Comparison of ENCODE assay signal across 1 cellular context in genomic region chr10:110571093-110571743, GRCh38.
TF ChIP-seq lines count a peak whose summit lies in the region.

No MANE protein-coding gene starts in this region.

TF ChIP-seq in HepG2, 621 proteins besides CTCF, POLR2A, EP300 and RAD21 (continued from another document):
- TF ChIP-seq, protein P1, sequence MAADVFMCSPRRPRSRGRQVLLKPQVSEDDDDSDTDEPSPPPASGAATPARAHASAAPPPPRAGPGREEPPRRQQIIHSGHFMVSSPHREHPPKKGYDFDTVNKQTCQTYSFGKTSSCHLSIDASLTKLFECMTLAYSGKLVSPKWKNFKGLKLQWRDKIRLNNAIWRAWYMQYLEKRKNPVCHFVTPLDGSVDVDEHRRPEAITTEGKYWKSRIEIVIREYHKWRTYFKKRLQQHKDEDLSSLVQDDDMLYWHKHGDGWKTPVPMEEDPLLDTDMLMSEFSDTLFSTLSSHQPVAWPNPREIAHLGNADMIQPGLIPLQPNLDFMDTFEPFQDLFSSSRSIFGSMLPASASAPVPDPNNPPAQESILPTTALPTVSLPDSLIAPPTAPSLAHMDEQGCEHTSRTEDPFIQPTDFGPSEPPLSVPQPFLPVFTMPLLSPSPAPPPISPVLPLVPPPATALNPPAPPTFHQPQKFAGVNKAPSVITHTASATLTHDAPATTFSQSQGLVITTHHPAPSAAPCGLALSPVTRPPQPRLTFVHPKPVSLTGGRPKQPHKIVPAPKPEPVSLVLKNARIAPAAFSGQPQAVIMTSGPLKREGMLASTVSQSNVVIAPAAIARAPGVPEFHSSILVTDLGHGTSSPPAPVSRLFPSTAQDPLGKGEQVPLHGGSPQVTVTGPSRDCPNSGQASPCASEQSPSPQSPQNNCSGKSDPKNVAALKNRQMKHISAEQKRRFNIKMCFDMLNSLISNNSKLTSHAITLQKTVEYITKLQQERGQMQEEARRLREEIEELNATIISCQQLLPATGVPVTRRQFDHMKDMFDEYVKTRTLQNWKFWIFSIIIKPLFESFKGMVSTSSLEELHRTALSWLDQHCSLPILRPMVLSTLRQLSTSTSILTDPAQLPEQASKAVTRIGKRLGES (CRISPR knock-in tag; IDR thresholded peaks at IDR 0.05; ENCODE audit: borderline replicate concordance): no peak
- TF ChIP-seq, protein P2, sequence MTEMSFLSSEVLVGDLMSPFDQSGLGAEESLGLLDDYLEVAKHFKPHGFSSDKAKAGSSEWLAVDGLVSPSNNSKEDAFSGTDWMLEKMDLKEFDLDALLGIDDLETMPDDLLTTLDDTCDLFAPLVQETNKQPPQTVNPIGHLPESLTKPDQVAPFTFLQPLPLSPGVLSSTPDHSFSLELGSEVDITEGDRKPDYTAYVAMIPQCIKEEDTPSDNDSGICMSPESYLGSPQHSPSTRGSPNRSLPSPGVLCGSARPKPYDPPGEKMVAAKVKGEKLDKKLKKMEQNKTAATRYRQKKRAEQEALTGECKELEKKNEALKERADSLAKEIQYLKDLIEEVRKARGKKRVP (CRISPR knock-in tag; IDR thresholded peaks at IDR 0.05): no peak
- TF ChIP-seq IRF2 (CRISPR knock-in tag; IDR thresholded peaks at IDR 0.05) (no peak), ZNF205 (CRISPR knock-in tag; IDR thresholded peaks at IDR 0.05) (no peak), CEBPB (IDR thresholded peaks at IDR 0.05; ENCODE audit: borderline replicate concordance, low read depth, low read length) (no peak), HIC2 (CRISPR knock-in tag; IDR thresholded peaks at IDR 0.05; ENCODE audit: low read depth) (no peak), HDAC2 (CRISPR knock-in tag; IDR thresholded peaks at IDR 0.05) (no peak), TFDP1 (CRISPR knock-in tag; IDR thresholded peaks at IDR 0.05; ENCODE audit: borderline replicate concordance) (no peak), ZNF737 (CRISPR knock-in tag; IDR thresholded peaks at IDR 0.05; ENCODE audit: borderline replicate concordance) (no peak), PCBP2 (optimal IDR thresholded peaks at IDR 0.05; ENCODE audit: low read depth, low read length, poor library complexity, severe bottlenecking) (no peak)
- TF ChIP-seq, protein P3, sequence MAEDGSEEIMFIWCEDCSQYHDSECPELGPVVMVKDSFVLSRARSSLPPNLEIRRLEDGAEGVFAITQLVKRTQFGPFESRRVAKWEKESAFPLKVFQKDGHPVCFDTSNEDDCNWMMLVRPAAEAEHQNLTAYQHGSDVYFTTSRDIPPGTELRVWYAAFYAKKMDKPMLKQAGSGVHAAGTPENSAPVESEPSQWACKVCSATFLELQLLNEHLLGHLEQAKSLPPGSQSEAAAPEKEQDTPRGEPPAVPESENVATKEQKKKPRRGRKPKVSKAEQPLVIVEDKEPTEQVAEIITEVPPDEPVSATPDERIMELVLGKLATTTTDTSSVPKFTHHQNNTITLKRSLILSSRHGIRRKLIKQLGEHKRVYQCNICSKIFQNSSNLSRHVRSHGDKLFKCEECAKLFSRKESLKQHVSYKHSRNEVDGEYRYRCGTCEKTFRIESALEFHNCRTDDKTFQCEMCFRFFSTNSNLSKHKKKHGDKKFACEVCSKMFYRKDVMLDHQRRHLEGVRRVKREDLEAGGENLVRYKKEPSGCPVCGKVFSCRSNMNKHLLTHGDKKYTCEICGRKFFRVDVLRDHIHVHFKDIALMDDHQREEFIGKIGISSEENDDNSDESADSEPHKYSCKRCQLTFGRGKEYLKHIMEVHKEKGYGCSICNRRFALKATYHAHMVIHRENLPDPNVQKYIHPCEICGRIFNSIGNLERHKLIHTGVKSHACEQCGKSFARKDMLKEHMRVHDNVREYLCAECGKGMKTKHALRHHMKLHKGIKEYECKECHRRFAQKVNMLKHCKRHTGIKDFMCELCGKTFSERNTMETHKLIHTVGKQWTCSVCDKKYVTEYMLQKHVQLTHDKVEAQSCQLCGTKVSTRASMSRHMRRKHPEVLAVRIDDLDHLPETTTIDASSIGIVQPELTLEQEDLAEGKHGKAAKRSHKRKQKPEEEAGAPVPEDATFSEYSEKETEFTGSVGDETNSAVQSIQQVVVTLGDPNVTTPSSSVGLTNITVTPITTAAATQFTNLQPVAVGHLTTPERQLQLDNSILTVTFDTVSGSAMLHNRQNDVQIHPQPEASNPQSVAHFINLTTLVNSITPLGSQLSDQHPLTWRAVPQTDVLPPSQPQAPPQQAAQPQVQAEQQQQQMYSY (CRISPR knock-in tag; IDR thresholded peaks at IDR 0.05): no peak
